In genomic region chr20:20136313-20136712, GRCh38 we compare ENCODE assay signal across 23 cellular contexts.
"Had no signal": no experiment of that assay in that cellular context is flagged by ENCODE, and none has a peak within 500 bp of the region (broad histone marks: within the 10 kb centered on the region; RNA-seq: fewer than 3 reads in every experiment).

No MANE protein-coding gene starts in this region.

- H3K9me3 ChIP-seq: colonic mucosa, left lung, mucosa of descending colon had no signal

- H3K4me2 ChIP-seq: hepatocyte had no signal

- H3K36me3 ChIP-seq: colonic mucosa, esophagus squamous epithelium, gastroesophageal sphincter, heart left ventricle, left lung, lower lobe of right lung had no signal

- H3K27ac Mint-ChIP-seq: dendritic cell treated with granulocyte-macrophage colony-stimulating factor and Interleukin-4, amounts not matched to agents 40 ng/mL and 50 ng/mL, for 4 days; mesothelial cell of epicardium; naive B cell had no signal

- DNase-seq: colonic mucosa; cortex of kidney; effector memory CD4-positive, alpha-beta T cell; erythroblast; esophagus squamous epithelium; foreskin fibroblast; foreskin melanocyte; heart left ventricle; hypothalamus; immature natural killer cell; left cardiac atrium; left lung; left ventricle myocardium superior; lower lobe of right lung; mesenchymal stem cell; mucosa of descending colon; naive B cell had no signal

- H3K27me3 ChIP-seq: colonic mucosa, esophagus squamous epithelium, gastroesophageal sphincter, heart left ventricle, hepatocyte, left lung had no signal

- H3K4me3 Mint-ChIP-seq: dendritic cell treated with granulocyte-macrophage colony-stimulating factor and Interleukin-4, amounts not matched to agents 40 ng/mL and 50 ng/mL, for 4 days; immature natural killer cell; mesothelial cell of epicardium; naive B cell had no signal

- H3K27me3 Mint-ChIP-seq: dendritic cell treated with granulocyte-macrophage colony-stimulating factor and Interleukin-4, amounts not matched to agents 40 ng/mL and 50 ng/mL, for 4 days had no signal

- H3K36me3 Mint-ChIP-seq: mesothelial cell of epicardium had no signal

- H2AFZ ChIP-seq: hepatocyte had no signal

- H3K4me1 ChIP-seq: colonic mucosa, esophagus squamous epithelium, gastroesophageal sphincter, left lung, lower lobe of right lung had no signal

- H3K27ac ChIP-seq: colonic mucosa, epithelial cell of prostate, esophagus squamous epithelium, gastroesophageal sphincter, hepatocyte, left lung, lower lobe of right lung had no signal

- H3K9me3 Mint-ChIP-seq: dendritic cell treated with granulocyte-macrophage colony-stimulating factor and Interleukin-4, amounts not matched to agents 40 ng/mL and 50 ng/mL, for 4 days had no signal

- H3K79me2 ChIP-seq: hepatocyte had no signal

- ATAC-seq: esophagus mucosa, gastroesophageal sphincter, left cardiac atrium, left lung, left ventricle myocardium superior, lower lobe of right lung, mucosa of descending colon had no signal

- H3K4me3 ChIP-seq: colonic mucosa, esophagus squamous epithelium, gastroesophageal sphincter, heart left ventricle, hepatocyte, left lung, lower lobe of right lung, mucosa of descending colon had no signal

- H3K4me1 Mint-ChIP-seq: mesothelial cell of epicardium, naive B cell had no signal
